Comparison of ENCODE assay signal across 9 cellular contexts in genomic region chr3:143974877-143975238, GRCh38. TPM values are rescaled to one million over a fixed set of nuclear protein-coding genes. Genes with fewer than 3 reads are reported as not detected.
DNase-seq lines count a peak whose midpoint lies in the region; ATAC-seq and TF ChIP-seq lines count a peak whose summit lies in the region.
"Had no signal": no experiment of that assay in that cellular context is flagged by ENCODE, and none has a peak within 500 bp of the region (broad histone marks: within the 10 kb centered on the region; RNA-seq: fewer than 3 reads in every experiment).

No MANE protein-coding gene starts in this region.

- no peak for TF ChIP-seq RAD21 in SK-N-SH (IDR thresholded peaks at IDR 0.05; ENCODE audit: low read length)

- CTCF ChIA-PET in MCF 10A (lab: Yijun Ruan, JAX) (interaction anchor here (0.6 to 1.9 kb wide), 13 partner anchors 18 to 800 kb away, joined by 3 to 6 read pairs (median 3); no protein-coding TSS in a partner anchor), SK-N-SH (lab: Yijun Ruan, JAX) (no interaction called here)

- no CpG with 5 or more reads among the region's 2 CpGs for WGBS in mesodermal cell (ENCODE audit: insufficient coverage in 2 of 2), 2 experiments
- WGBS in SK-N-SH (ENCODE audit: low lambda C conversion rate) = 8% methylated on average over 2 of the region's 2 CpGs

- H3K9me3 ChIP-seq in mesodermal cell (ENCODE audit: control insufficient read depth, low read length) (no peaks in the 10 kb centered on the region), SK-N-SH (no peaks in the 10 kb centered on the region)

- H3F3A ChIP-seq in SK-N-SH (replicated peaks; ENCODE audit: insufficient read depth) = no peaks in the 10 kb centered on the region

- peak overlapping the region; percentile 85 for H3K27ac Mint-ChIP-seq in MCF 10A (ENCODE audit: low read depth, unreplicated experiment)

- H3K27me3 ChIP-seq in ACC112 (ENCODE audit: insufficient read depth, low read length) = no peaks in the 10 kb centered on the region
- H3K27me3 ChIP-seq in HL-60 (ENCODE audit: insufficient read depth, poor library complexity, severe bottlenecking) = no peaks in the 10 kb centered on the region
- H3K27me3 ChIP-seq in SK-N-SH (ENCODE audit: insufficient read depth) = peaks cover 22% of the 10 kb centered on the region

- H3K9me2 ChIP-seq in SK-N-SH = no peaks in the 10 kb centered on the region

- no peak overlapping the region for H2AFZ ChIP-seq in ACC112 (ENCODE audit: low read length, unreplicated experiment)
- no peak overlapping the region for H2AFZ ChIP-seq in SK-N-SH (ENCODE audit: low read depth)

- peak overlapping the region; percentile 93 for H3K4me3 Mint-ChIP-seq in MCF 10A (ENCODE audit: unreplicated experiment)

- no peak for TF ChIP-seq CTCF in HL-60 (IDR thresholded peaks at IDR 0.05; ENCODE audit: insufficient read depth, low read length)
- TF ChIP-seq CTCF in MCF 10A (IDR thresholded peaks at IDR 0.05; ENCODE audit: unreplicated experiment) = no peak
- TF ChIP-seq CTCF in SK-N-SH (IDR thresholded peaks at IDR 0.05) = no peak

- ATAC-seq in HG03097 (IDR thresholded peaks at IDR 0.05; ENCODE audit: low FRiP score, unreplicated experiment) = no peak

- peaks cover 74% of the 10 kb centered on the region for H3K79me2 ChIP-seq in ACC112 (ENCODE audit: control insufficient read depth, insufficient read depth, low read length, unreplicated experiment)
- no peaks in the 10 kb centered on the region for H3K79me2 ChIP-seq in SK-N-SH (ENCODE audit: insufficient read depth)

- intact Hi-C loops in MCF 10A (cut with micrococcal nuclease) = loop anchor here (5.0 to 10.0 kb wide), 5 partner anchors 187 to 650 kb away; no protein-coding TSS in a partner anchor

- H3K4me1 ChIP-seq in ACC112 (ENCODE audit: control insufficient read depth, insufficient read depth, low read length, unreplicated experiment) (peaks cover 35% of the 10 kb centered on the region), mesodermal cell (ENCODE audit: control insufficient read depth, insufficient read depth, low read length, poor library complexity, severe bottlenecking) (peaks cover 4% of the 10 kb centered on the region), SK-N-SH (ENCODE audit: control insufficient read depth in 1 of 2, insufficient read depth in 2 of 2, low read depth in 1 of 2, low read length in 1 of 2) (peaks cover 0 to 6% of the 10 kb centered on the region in 2 experiments; a peak in 2 of 4 replicates)

- no peak for TF ChIP-seq EP300 in SK-N-SH (IDR thresholded peaks at IDR 0.05; ENCODE audit: borderline replicate concordance in 1 of 2, low read depth in 1 of 2, low read length in 1 of 2)

- no peaks in the 10 kb centered on the region for H3K27me3 Mint-ChIP-seq in MCF 10A (ENCODE audit: insufficient read depth, unreplicated experiment)

- no peaks in the 10 kb centered on the region for H3K9me3 Mint-ChIP-seq in MCF 10A (ENCODE audit: unreplicated experiment)

- no peak overlapping the region for H3K4me2 ChIP-seq in SK-N-SH

- POLR2A ChIA-PET in MCF 10A (lab: Yijun Ruan, JAX) (interaction anchor here (0.6 to 1.6 kb wide), 5 partner anchors 12 to 789 kb away, joined by 3 to 5 read pairs (median 3); no protein-coding TSS in a partner anchor), SK-N-SH (lab: Yijun Ruan, JAX) (no interaction called here)

- peaks cover 13% of the 10 kb centered on the region for H3K36me3 Mint-ChIP-seq in MCF 10A (ENCODE audit: insufficient read depth, unreplicated experiment)

- no peaks in the 10 kb centered on the region for H4K20me1 ChIP-seq in SK-N-SH (ENCODE audit: insufficient read depth)

- H3K36me3 ChIP-seq in ACC112 (ENCODE audit: insufficient read depth, low read length) (no peaks in the 10 kb centered on the region), mesodermal cell (ENCODE audit: control insufficient read depth, insufficient read depth, low read length) (no peaks in the 10 kb centered on the region), SK-N-SH (replicated peaks in 1 of 2; ENCODE audit: control insufficient read depth in 1 of 2, insufficient read depth in 2 of 2, low read length in 1 of 2) (no peaks in the 10 kb centered on the region)

- no peak overlapping the region for H3K9ac ChIP-seq in SK-N-SH

- H3K4me3 ChIP-seq in ACC112 (ENCODE audit: low read depth, low read length) = peak overlapping the region; percentile 95
- peak overlapping the region; percentile 98 for H3K4me3 ChIP-seq in HL-60 (replicated peaks; ENCODE audit: insufficient read depth, low read length)
- H3K4me3 ChIP-seq in mesodermal cell (ENCODE audit: extremely low read depth, insufficient read depth, low read length, poor library complexity, severe bottlenecking) = peak overlapping the region; percentile 73
- H3K4me3 ChIP-seq in SK-N-SH (ENCODE audit: low read depth in 2 of 2, low read length in 1 of 2) = no peak overlapping the region

- BruUV-seq in MCF 10A (replicated peaks; lab: Mats Ljungman, UMichigan) = no TSS peak

- no peak for DNase-seq in HL-60 (ENCODE audit: low read depth in 1 of 2, low spot score in 1 of 2)
- peak; percentile 22 for DNase-seq in MCF 10A (ENCODE audit: unreplicated experiment)
- DNase-seq in SK-N-SH = no peak
- no peak for DNase-seq in stimulated activated CD4-positive, alpha-beta T cell treated with anti-CD3 and anti-CD28 coated beads, Interleukin-4, amount 100 ng/mL, for 4 hours
- no peak for DNase-seq in A172 (ENCODE audit: low spot score)
- DNase-seq: islet precursor cell had no signal

- H3K4me1 Mint-ChIP-seq in MCF 10A (ENCODE audit: insufficient read depth, unreplicated experiment) = peaks cover 20% of the 10 kb centered on the region

- H3K27ac ChIP-seq in ACC112 (ENCODE audit: low read depth, low read length) (peak overlapping the region; percentile 85), HL-60 (replicated peaks) (peak overlapping the region; percentile 13), mesodermal cell (ENCODE audit: low read depth, low read length, severe bottlenecking) (no peak overlapping the region), SK-N-SH (ENCODE audit: low read depth in 2 of 2, low read length in 1 of 2) (no peak overlapping the region)

TF ChIP-seq in SK-N-SH, 30 proteins besides CTCF, POLR2A, EP300 and RAD21 (continues in another document):
- TF ChIP-seq GABPA (IDR thresholded peaks at IDR 0.05; ENCODE audit: low read depth) (no peak), TEAD4 (IDR thresholded peaks at IDR 0.05; ENCODE audit: borderline replicate concordance, insufficient read depth) (no peak), FOXJ3 (CRISPR knock-in tag; IDR thresholded peaks at IDR 0.05) (no peak), TAF1 (IDR thresholded peaks at IDR 0.05; ENCODE audit: borderline replicate concordance, low read depth, low read length) (no peak), FOSL2 (IDR thresholded peaks at IDR 0.05; ENCODE audit: borderline replicate concordance, low read depth) (no peak), TCF12 (IDR thresholded peaks at IDR 0.05) (no peak), POLR2AphosphoS5 (IDR thresholded peaks at IDR 0.05; ENCODE audit: low read depth, low read length) (no peak), IRF3 (IDR thresholded peaks at IDR 0.05; ENCODE audit: low read depth, low read length) (no peak), MXI1 (IDR thresholded peaks at IDR 0.05; ENCODE audit: low read depth, low read length) (no peak), GATA2 (CRISPR knock-in tag; IDR thresholded peaks at IDR 0.05) (no peak), RFX5 (IDR thresholded peaks at IDR 0.05; ENCODE audit: low read length) (no peak), CHD2 (IDR thresholded peaks at IDR 0.05; ENCODE audit: low read length, partially characterized antibody) (no peak), PBX3 (IDR thresholded peaks at IDR 0.05) (no peak), FOXM1 (IDR thresholded peaks at IDR 0.05; ENCODE audit: low read depth) (no peak), EZH2phosphoT487 (IDR thresholded peaks at IDR 0.05; ENCODE audit: borderline replicate concordance, low read depth) (no peak), RCOR1 (IDR thresholded peaks at IDR 0.05; ENCODE audit: low read length) (no peak)

RNA-seq across cellular contexts. Expression of gene DIPK2A, which starts 3.2 kb away (rescaled TPM):
- 5.8 and 7.5 TPM in 2 replicates for total RNA-seq in MCF 10A (2022)
- polyA plus RNA-seq in mesodermal cell (2013, experiment 1 of 2) = 14.4 TPM
- polyA plus RNA-seq in mesodermal cell (2013, experiment 2 of 2) = 12.7 TPM
- 0.03 and 0.06 TPM in 2 replicates for polyA plus RNA-seq in SK-N-SH (2012; rRNA removed)
- 0.08 and 0.10 TPM in 2 replicates for polyA plus RNA-seq in SK-N-SH (2012; cell fraction: cytosol; rRNA removed)
- polyA plus RNA-seq in SK-N-SH (2012; cell fraction: nucleus; rRNA removed) = 0.08 TPM in 1 of 2 replicates, not detected in the other
- total RNA-seq in A172 (2014; rRNA removed; shearing (Covaris generic)) = 18.3 and 22.2 TPM in 2 replicates

Comparison
In these comparisons a context has a peak if more than half of its experiments do, and no peak if none do; other contexts are left out.
1. H3K27ac ChIP-seq: peak in ACC112 (single experiment) and HL-60 (single experiment); none in mesodermal cell (single experiment) and SK-N-SH (0 of 2).
2. H3K4me3 ChIP-seq: peak in ACC112 (single experiment), HL-60 (single experiment) and mesodermal cell (single experiment); none in SK-N-SH (0 of 2).